In genomic region chr16:56860226-56861020, GRCh38 we compare ENCODE assay signal across 8 cellular contexts. TPM values are rescaled to one million over a fixed set of nuclear protein-coding genes. Genes with fewer than 3 reads are reported as not detected.
A peak's percentile ranks its signal among the peaks of the same experiment; 100 is the strongest.
DNase-seq lines count a peak whose midpoint lies in the region; ATAC-seq and TF ChIP-seq lines count a peak whose summit lies in the region.

No MANE protein-coding gene starts in this region.

- no peak for TF ChIP-seq CTCF in osteoblast (IDR thresholded peaks at IDR 0.05; ENCODE audit: extremely low read depth, low read depth, low read length)

- DNase-seq in activated CD4-positive, alpha-beta T cell treated with anti-CD3 and anti-CD28 coated beads, Interleukin-2, amount 10 ng/mL, durations not matched to agents 24 days and 14 days: peak; percentile 88
- DNase-seq in neuronal stem cell (ENCODE audit: low spot score) (no peak), osteoblast (ENCODE audit: insufficient read length, low spot score, missing footprints) (no peak), D341Med (ENCODE audit: low spot score) (no peak), NCI-H345 treated with DMSO at 0.1 percent for 48 hours (lab: John Stamatoyannopoulos, UW; ENCODE audit: unreplicated experiment) (no peak), globus pallidus (ENCODE audit: low spot score) (no peak)

- H3K36me3 ChIP-seq in neuronal stem cell (replicated peaks in 1 of 2; ENCODE audit: control insufficient read depth in 2 of 2, insufficient read depth in 2 of 2, low read length in 2 of 2) (no peaks in the 10 kb centered on the region), osteoblast (ENCODE audit: insufficient read depth, low read length) (no peaks in the 10 kb centered on the region)

- H3K9me3 ChIP-seq in neuronal stem cell (replicated peaks in 1 of 2; ENCODE audit: control insufficient read depth in 2 of 2, insufficient read depth in 1 of 2, low read depth in 1 of 2, low read length in 2 of 2) (no peaks in the 10 kb centered on the region), osteoblast (ENCODE audit: low read depth, low read length) (no peaks in the 10 kb centered on the region)

- no peak overlapping the region for H2BK12ac ChIP-seq in neuronal stem cell (ENCODE audit: low read length)

- no peaks in the 10 kb centered on the region for H3K9me3 Mint-ChIP-seq in activated CD4-positive, alpha-beta T cell treated with anti-CD3 and anti-CD28 coated beads, Interleukin-2, amount 10 ng/mL, durations not matched to agents 24 days and 14 days

- no peak overlapping the region for H4K91ac ChIP-seq in neuronal stem cell (ENCODE audit: low read depth, low read length, poor library complexity)

- no peak overlapping the region for H2BK120ac ChIP-seq in neuronal stem cell (ENCODE audit: low read depth, low read length)

- H3K4me3 Mint-ChIP-seq in activated CD4-positive, alpha-beta T cell treated with anti-CD3 and anti-CD28 coated beads, Interleukin-2, amount 10 ng/mL, durations not matched to agents 24 days and 14 days: peak overlapping the region; percentile 77

- H4K20me1 ChIP-seq in osteoblast (ENCODE audit: insufficient read depth, low read length): no peaks in the 10 kb centered on the region

- H3K36me3 Mint-ChIP-seq in activated CD4-positive, alpha-beta T cell treated with anti-CD3 and anti-CD28 coated beads, Interleukin-2, amount 10 ng/mL, durations not matched to agents 24 days and 14 days (ENCODE audit: low read depth): peaks cover 1% of the 10 kb centered on the region

- H3K27ac Mint-ChIP-seq in activated CD4-positive, alpha-beta T cell treated with anti-CD3 and anti-CD28 coated beads, Interleukin-2, amount 10 ng/mL, durations not matched to agents 24 days and 14 days: peak overlapping the region; percentile 92

- no CpG with 5 or more reads among the region's 9 CpGs for WGBS in neuronal stem cell (ENCODE audit: extremely low coverage in 2 of 2, insufficient read length in 2 of 2, insufficient replicate concordance in 1 of 2), 2 donors

- H3K4me1 Mint-ChIP-seq in activated CD4-positive, alpha-beta T cell treated with anti-CD3 and anti-CD28 coated beads, Interleukin-2, amount 10 ng/mL, durations not matched to agents 24 days and 14 days: peaks cover 45% of the 10 kb centered on the region

- H3K27me3 ChIP-seq in neuronal stem cell (ENCODE audit: control insufficient read depth in 3 of 3, insufficient read depth in 3 of 3, low read depth in 1 of 3, low read length in 3 of 3) (peaks cover 0 to 20% (median 0%) of the 10 kb centered on the region in 3 experiments), osteoblast (ENCODE audit: insufficient read depth, low read length) (no peaks in the 10 kb centered on the region)

- peak; percentile 84 for ATAC-seq in GM19043 (IDR thresholded peaks at IDR 0.05; ENCODE audit: low read depth, unreplicated experiment)
- peak; percentile 92 for ATAC-seq in HG03066 (IDR thresholded peaks at IDR 0.05; ENCODE audit: low read depth, unreplicated experiment)

- no peak overlapping the region for H3K4me2 ChIP-seq in neuronal stem cell (ENCODE audit: insufficient read depth, low read length, poor library complexity, severe bottlenecking)
- H3K4me2 ChIP-seq in osteoblast (ENCODE audit: insufficient read depth, low read length): no peak overlapping the region

- H2AK5ac ChIP-seq in neuronal stem cell (ENCODE audit: low read depth, low read length): no peak overlapping the region

- intact Hi-C loops in activated CD4-positive, alpha-beta T cell treated with anti-CD3 and anti-CD28 coated beads, Interleukin-2, amount 10 ng/mL, durations not matched to agents 24 days and 14 days (cut with micrococcal nuclease): loop anchor here (10.0 kb wide), 1 partner anchor 286 kb away; no protein-coding TSS in a partner anchor

- peak overlapping the region; percentile 2 for H2BK15ac ChIP-seq in neuronal stem cell (ENCODE audit: low read length)

- H3K23ac ChIP-seq in neuronal stem cell (ENCODE audit: low read depth, low read length, poor library complexity): no peak overlapping the region

- H4K8ac ChIP-seq in neuronal stem cell (ENCODE audit: low read depth, low read length): no peak overlapping the region

- H3K14ac ChIP-seq in neuronal stem cell (ENCODE audit: low read length): no peak overlapping the region

- H2AFZ ChIP-seq in neuronal stem cell (ENCODE audit: low read length) (no peak overlapping the region), osteoblast (ENCODE audit: low read length) (no peak overlapping the region)

- no peaks in the 10 kb centered on the region for H3K27me3 Mint-ChIP-seq in activated CD4-positive, alpha-beta T cell treated with anti-CD3 and anti-CD28 coated beads, Interleukin-2, amount 10 ng/mL, durations not matched to agents 24 days and 14 days

- H3K18ac ChIP-seq in neuronal stem cell (ENCODE audit: low read length): no peak overlapping the region

- H3K79me2 ChIP-seq in osteoblast (ENCODE audit: insufficient read depth, low read length): no peaks in the 10 kb centered on the region

- H3K4me3 ChIP-seq in neuronal stem cell (ENCODE audit: low read length in 2 of 2) (no peak overlapping the region), osteoblast (ENCODE audit: insufficient read depth, low read length) (no peak overlapping the region)

- no peak overlapping the region for H3K9ac ChIP-seq in neuronal stem cell (ENCODE audit: low read depth, low read length, poor library complexity)

- no peak overlapping the region for H3K4ac ChIP-seq in neuronal stem cell (ENCODE audit: low read length)

- no peaks in the 10 kb centered on the region for H3K79me1 ChIP-seq in neuronal stem cell (ENCODE audit: low read depth, low read length)

- H3K27ac ChIP-seq in neuronal stem cell (replicated peaks; ENCODE audit: low read length) (no peak overlapping the region), osteoblast (ENCODE audit: low read depth, low read length) (no peak overlapping the region)

- H3K4me1 ChIP-seq in neuronal stem cell (ENCODE audit: control insufficient read depth in 2 of 2, insufficient read depth in 1 of 2, low read depth in 1 of 2, low read length in 2 of 2) (peaks cover 4 to 12% of the 10 kb centered on the region in 2 donors), osteoblast (ENCODE audit: insufficient read depth, low read length) (no peaks in the 10 kb centered on the region)

- H2BK5ac ChIP-seq in neuronal stem cell (ENCODE audit: low read length): peak overlapping the region; percentile 15

RNA-seq across cellular contexts. Expression of gene SLC12A3, which starts 4.6 kb away (rescaled TPM):
- not detected in 2 replicates for total RNA-seq in activated CD4-positive, alpha-beta T cell treated with anti-CD3 and anti-CD28 coated beads, Interleukin-2, amount 10 ng/mL, durations not matched to agents 24 days and 14 days
- not detected for polyA plus RNA-seq in neuronal stem cell (2013, experiment 1 of 2)
- polyA plus RNA-seq in neuronal stem cell (2013, experiment 2 of 2): not detected
- total RNA-seq in osteoblast: not detected in 2 replicates
